ENCODE assay signal across 7 cellular contexts in genomic region chr5:176415240-176416122, GRCh38. TPM values are rescaled to one million over a fixed set of nuclear protein-coding genes. Genes with fewer than 3 reads are reported as not detected.
DNase-seq lines count a peak whose midpoint lies in the region; ATAC-seq and TF ChIP-seq lines count a peak whose summit lies in the region.

No MANE protein-coding gene starts in this region.

- H3K9me3 Mint-ChIP-seq in stimulated activated naive B cell treated with anti-CD40 and anti-IgM and Interleukin-4, amounts not matched to agents 10 μg/mL and 1 μg/mL and 100 μg/mL, for 72 hours: no peaks in the 10 kb centered on the region

- intact Hi-C loops in breast epithelium (cut with DNase I; ENCODE audit: low total_unique reads): no loop called here

- peaks cover 33 to 48% of the 10 kb centered on the region in 2 donors for H3K4me1 Mint-ChIP-seq in stimulated activated naive B cell treated with anti-CD40 and anti-IgM and Interleukin-4, amounts not matched to agents 10 μg/mL and 1 μg/mL and 100 μg/mL, for 72 hours

- H3K36me3 ChIP-seq in breast epithelium: no peaks in the 10 kb centered on the region

- H3K36me3 Mint-ChIP-seq in stimulated activated naive B cell treated with anti-CD40 and anti-IgM and Interleukin-4, amounts not matched to agents 10 μg/mL and 1 μg/mL and 100 μg/mL, for 72 hours: peaks cover 6 to 12% of the 10 kb centered on the region in 2 donors

- H3K4me3 Mint-ChIP-seq in stimulated activated naive B cell treated with anti-CD40 and anti-IgM and Interleukin-4, amounts not matched to agents 10 μg/mL and 1 μg/mL and 100 μg/mL, for 72 hours: peak overlapping the region; percentile 84 to 86

- peak overlapping the region; percentile 96 for H3K27ac ChIP-seq in breast epithelium

- H3K4me1 ChIP-seq in breast epithelium: peaks cover 0 to 11% of the 10 kb centered on the region in 2 donors

- H3K27me3 ChIP-seq in breast epithelium: no peaks in the 10 kb centered on the region

- TF ChIP-seq POLR2A in breast epithelium (IDR thresholded peaks at IDR 0.05): no peak

- H3K4me3 ChIP-seq in breast epithelium: peak overlapping the region; percentile 79 to 94 (median 90)

- peak in 1 of 3 donors; percentile 8 for TF ChIP-seq CTCF in breast epithelium (IDR thresholded peaks at IDR 0.05)

- DNase-seq in M059J (ENCODE audit: low read depth): peak; percentile 85
- peak; percentile 74 to 75 for DNase-seq in breast epithelium (ENCODE audit: low spot score in 2 of 2)
- DNase-seq in islet precursor cell: peak; percentile 94
- DNase-seq in stimulated activated naive B cell treated with anti-CD40 and anti-IgM and Interleukin-4, amounts not matched to agents 10 μg/mL and 1 μg/mL and 100 μg/mL, for 72 hours: no peak
- no peak for DNase-seq in NK-92 treated with Interleukin-12 subunit alpha and Interleukin-12 subunit beta, amount 100 ng/mL, for 24 hours (lab: John Stamatoyannopoulos, UW)
- no peak for DNase-seq in mesenteric fat pad (ENCODE audit: low spot score)

- no peaks in the 10 kb centered on the region for H3K9me3 ChIP-seq in breast epithelium

- peak; percentile 3 for ATAC-seq in GM19023 (IDR thresholded peaks at IDR 0.05; ENCODE audit: unreplicated experiment)
- peak in 1 of 2 donors; percentile 2 for ATAC-seq in stimulated activated naive B cell treated with anti-CD40 and anti-IgM and Interleukin-4, amounts not matched to agents 10 μg/mL and 1 μg/mL and 100 μg/mL, for 72 hours (replicated peaks)

- peak overlapping the region; percentile 59 for H3K27ac Mint-ChIP-seq in stimulated activated naive B cell treated with anti-CD40 and anti-IgM and Interleukin-4, amounts not matched to agents 10 μg/mL and 1 μg/mL and 100 μg/mL, for 72 hours

- no peaks in the 10 kb centered on the region for H3K27me3 Mint-ChIP-seq in stimulated activated naive B cell treated with anti-CD40 and anti-IgM and Interleukin-4, amounts not matched to agents 10 μg/mL and 1 μg/mL and 100 μg/mL, for 72 hours

RNA-seq across cellular contexts. Expression of gene CLTB, which starts 0.9 kb away (rescaled TPM):
- 76.4 and 97.8 TPM in 2 replicates for total RNA-seq in M059J (2014; rRNA removed; shearing (Covaris generic))
- total RNA-seq in breast epithelium: 100 to 1,000 TPM in 2 of 3 donors, 10 to 100 TPM in 1; 91.0 to 122 (median 121) TPM
- total RNA-seq in mesenteric fat pad: 84.7 TPM

RNA-seq across cellular contexts. Expression of gene HIGD2A, which starts 26.9 kb away (rescaled TPM):
- 99.0 and 121 TPM in 2 replicates for total RNA-seq in M059J (2014; rRNA removed; shearing (Covaris generic))
- total RNA-seq in breast epithelium (100 to 1,000 TPM in 1 of 3 donors, 10 to 100 TPM in 2; 68.5 to 134 (median 80.2) TPM), mesenteric fat pad (107 TPM)

RNA-seq across cellular contexts. Expression of gene NOP16, which starts 27.1 kb away (rescaled TPM):
- total RNA-seq in M059J (2014; rRNA removed; shearing (Covaris generic)): 14.0 and 19.7 TPM in 2 replicates
- total RNA-seq in breast epithelium (10 to 100 TPM in 2 of 3 donors, 1 to 10 TPM in 1; 8.5 to 13.8 (median 12.4) TPM), mesenteric fat pad (38.9 TPM)

RNA-seq across cellular contexts. Expression of gene FAF2, which starts 32.7 kb away (rescaled TPM):
- 46.1 and 55.5 TPM in 2 replicates for total RNA-seq in M059J (2014; rRNA removed; shearing (Covaris generic))
- total RNA-seq in breast epithelium (10 to 100 TPM; 26.9 to 38.2 (median 28.5) TPM), mesenteric fat pad (34.2 TPM)

RNA-seq across cellular contexts. Expression of gene ARL10, which starts 50.2 kb away (rescaled TPM):
- 1.5 and 1.8 TPM in 2 replicates for total RNA-seq in M059J (2014; rRNA removed; shearing (Covaris generic))
- total RNA-seq in breast epithelium (10 to 100 TPM in 1 of 3 donors, 1 to 10 TPM in 2; 5.6 to 17.7 (median 6.6) TPM), mesenteric fat pad (4.4 TPM)

Comparison
In these comparisons a context has a peak if more than half of its experiments do, and no peak if none do; other contexts are left out.
1. DNase-seq: peak in M059J (single experiment), breast epithelium (2 of 2) and islet precursor cell (single experiment); none in stimulated activated naive B cell treated with anti-CD40 and anti-IgM and Interleukin-4, amounts not matched to agents 10 μg/mL and 1 μg/mL and 100 μg/mL, for 72 hours (single experiment), NK-92 treated with Interleukin-12 subunit alpha and Interleukin-12 subunit beta, amount 100 ng/mL, for 24 hours (single experiment) and mesenteric fat pad (single experiment).